17 cellular contexts compared by ENCODE assay signal in the genomic region with DNA sequence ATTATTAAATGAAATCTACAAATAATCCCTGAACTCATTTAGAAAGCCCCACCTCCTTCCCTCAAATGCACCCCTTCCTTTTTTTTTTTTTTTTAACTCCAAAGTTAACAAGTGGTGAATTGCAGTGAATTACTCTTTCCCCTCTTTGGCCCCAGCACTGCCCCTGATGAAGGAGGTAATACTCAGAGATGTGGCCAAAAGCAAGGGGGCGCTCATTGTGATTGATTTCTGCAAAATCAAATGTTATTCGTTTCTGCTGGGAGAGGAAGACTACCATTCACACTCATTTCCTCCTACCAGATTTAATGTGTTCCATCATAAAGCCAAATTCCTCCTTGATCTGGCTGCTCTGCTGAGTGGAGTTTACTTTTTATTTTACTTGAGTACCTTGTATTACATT.
DNase-seq lines count a peak whose midpoint lies in the region; ATAC-seq, FAIRE-seq and TF ChIP-seq lines count a peak whose summit lies in the region.
"Had no signal": no experiment of that assay in that cellular context is flagged by ENCODE, and none has a peak within 500 bp of the region (broad histone marks: within the 10 kb centered on the region; RNA-seq: fewer than 3 reads in every experiment).

No MANE protein-coding gene starts in this region.

- H3K23me2 ChIP-seq in H1 (ENCODE audit: low read depth, low read length), result no peaks in the 10 kb centered on the region

- no peak overlapping the region for H3K18ac ChIP-seq in H1 (ENCODE audit: extremely low read depth, low read length)

- H3K79me2 ChIP-seq in HCT116 (ENCODE audit: insufficient read depth, low read length) (no peaks in the 10 kb centered on the region), OCI-LY3 (ENCODE audit: low read length) (no peaks in the 10 kb centered on the region), H1 (ENCODE audit: control insufficient read depth in 1 of 2, insufficient read depth in 2 of 2, low read length in 2 of 2) (no peaks in the 10 kb centered on the region)

- POLR2A ChIA-PET in HCT116 (lab: Charles Lee) (no interaction called here), H1 (lab: Charles Lee; ENCODE audit: partially characterized antibody) (no interaction called here)

- H3K9me3 ChIP-seq in HCT116 (ENCODE audit: control insufficient read depth in 1 of 2, insufficient read depth in 1 of 2, low read depth in 1 of 2, low read length in 2 of 2), result no peaks in the 10 kb centered on the region
- H3K9me3 ChIP-seq in OCI-LY3 (ENCODE audit: insufficient read depth, low read length), result no peaks in the 10 kb centered on the region
- no peaks in the 10 kb centered on the region for H3K9me3 ChIP-seq in H1 (ENCODE audit: insufficient read depth in 2 of 2, low read depth in 1 of 2, low read length in 1 of 2)
- H3K9me3 ChIP-seq in breast epithelium, result no peaks in the 10 kb centered on the region
- H3K9me3 ChIP-seq: BLaER1, Caco-2 had no signal

- H3K36me3 ChIP-seq in HCT116 (ENCODE audit: control insufficient read depth in 1 of 2, insufficient read depth in 2 of 2, low read length in 2 of 2) (no peaks in the 10 kb centered on the region), OCI-LY3 (replicated peaks; ENCODE audit: low read depth, low read length) (no peaks in the 10 kb centered on the region), H1 (ENCODE audit: control insufficient read depth in 2 of 4, insufficient read depth in 4 of 4, low read length in 3 of 4) (no peaks in the 10 kb centered on the region), breast epithelium (no peaks in the 10 kb centered on the region)
- H3K36me3 ChIP-seq: BLaER1 had no signal

- H3K9ac ChIP-seq in HCT116 (ENCODE audit: low read length) (no peak overlapping the region), OCI-LY3 (ENCODE audit: low read length) (no peak overlapping the region), H1 (replicated peaks in 1 of 4; ENCODE audit: extremely low read depth in 1 of 4, low read depth in 3 of 4, low read length in 3 of 4) (no peak overlapping the region)
- H3K9ac ChIP-seq: BLaER1 had no signal

- no peak overlapping the region for H2BK120ac ChIP-seq in H1 (replicated peaks; ENCODE audit: low read depth, low read length)

- H2AFZ ChIP-seq in HCT116 (ENCODE audit: low read depth, low read length, poor library complexity, severe bottlenecking), result no peak overlapping the region
- no peak overlapping the region for H2AFZ ChIP-seq in OCI-LY3 (ENCODE audit: low read depth, low read length)
- 0 out of 2 replicates have a peak overlapping the region, but pooled peaks have one; percentile 10 for H2AFZ ChIP-seq in H1 (ENCODE audit: low read length)

- no peak for TF ChIP-seq POLR2A in HCT116 (IDR thresholded peaks at IDR 0.05; ENCODE audit: borderline replicate concordance, extremely low read depth, insufficient read depth, insufficient read length)
- TF ChIP-seq POLR2A in H1 (IDR thresholded peaks at IDR 0.05; ENCODE audit: control extremely low read depth in 1 of 2, low read depth in 2 of 2, low read length in 2 of 2), result no peak
- TF ChIP-seq POLR2A in breast epithelium (IDR thresholded peaks at IDR 0.05), result no peak

- H4K5ac ChIP-seq in H1 (ENCODE audit: insufficient read length, low read depth, low read length), result no peak overlapping the region

- H4K20me1 ChIP-seq in HCT116 (ENCODE audit: insufficient read depth) (no peaks in the 10 kb centered on the region), OCI-LY3 (ENCODE audit: insufficient read depth, low read length) (no peaks in the 10 kb centered on the region), H1 (replicated peaks in 1 of 2; ENCODE audit: control insufficient read depth in 1 of 2, insufficient read depth in 2 of 2, low read length in 2 of 2) (no peaks in the 10 kb centered on the region)
- H4K20me1 ChIP-seq: BLaER1 had no signal

- H3K4me3 ChIP-seq in HCT116 (replicated peaks in 1 of 2; ENCODE audit: low read depth in 1 of 2, low read length in 2 of 2) (no peak overlapping the region), OCI-LY3 (ENCODE audit: low read length) (no peak overlapping the region), H1 (ENCODE audit: extremely low read depth in 1 of 4, insufficient read depth in 2 of 4, low read depth in 3 of 4, low read length in 4 of 4) (no peak overlapping the region), breast epithelium (no peak overlapping the region)
- H3K4me3 ChIP-seq: BLaER1 had no signal

- H4K91ac ChIP-seq in H1 (replicated peaks; ENCODE audit: insufficient read length, low read length), result no peak overlapping the region

- no peaks in the 10 kb centered on the region for H3K9me2 ChIP-seq in HCT116 (ENCODE audit: insufficient read depth)

- H4K8ac ChIP-seq in H1 (ENCODE audit: extremely low read depth, insufficient read depth, low read length), result no peak overlapping the region

- no peak for FAIRE-seq in H1 (lab: Jason Lieb, UNC)
- FAIRE-seq: GM12892, GM19239, H54, HTR-8/SVneo had no signal

- H2BK15ac ChIP-seq in H1 (ENCODE audit: low read length), result no peak overlapping the region

- H3K56ac ChIP-seq in H1 (replicated peaks; ENCODE audit: insufficient read length, low read depth, low read length), result no peak overlapping the region

- H3K27ac ChIP-seq in HCT116 (ENCODE audit: low read depth, low read length), result no peak overlapping the region
- no peak overlapping the region for H3K27ac ChIP-seq in OCI-LY3 (ENCODE audit: low read length)
- H3K27ac ChIP-seq in H1 (ENCODE audit: low read depth, low read length), result no peak overlapping the region
- no peak overlapping the region for H3K27ac ChIP-seq in breast epithelium
- H3K27ac ChIP-seq: BLaER1 had no signal

- WGBS in H1 (ENCODE audit: extremely low coverage in 1 of 2, insufficient coverage in 1 of 2, insufficient read length in 1 of 2, insufficient replicate concordance in 2 of 2, low coverage in 1 of 2, low lambda C conversion rate in 2 of 2, missing lambda C conversion rate in 1 of 2), 2 experiments, result 65% methylated on average over 2 of the region's 2 CpGs; no CpG with 5 or more reads in 1 of the 2 experiments

- DNase-seq in HCT116 (ENCODE audit: low read depth, low spot score) (no peak), H1 (ENCODE audit: low read depth in 1 of 2, low spot score in 2 of 2) (no peak), iPS-NIHi7 (ENCODE audit: extremely low spot score) (peak; percentile 16), 8988T (no peak), breast epithelium (ENCODE audit: low spot score in 2 of 2) (no peak), Ammon's horn (ENCODE audit: low spot score) (no peak)
- no peak for DNase-seq in activated naive CD4-positive, alpha-beta T cell (lab: John Stamatoyannopoulos, UW)
- DNase-seq: Caco-2; CD8-positive, alpha-beta memory T cell; DND-41; GDM1 had no signal

- no peak overlapping the region for H2BK12ac ChIP-seq in H1 (ENCODE audit: low read depth, low read length)

- H3K4me1 ChIP-seq in HCT116 (ENCODE audit: control insufficient read depth in 1 of 2, insufficient read depth in 2 of 2, low read length in 2 of 2) (no peaks in the 10 kb centered on the region), OCI-LY3 (ENCODE audit: low read length) (no peaks in the 10 kb centered on the region), H1 (replicated peaks in 1 of 4; ENCODE audit: control insufficient read depth in 3 of 4, insufficient read depth in 4 of 4, low read length in 3 of 4) (peaks cover 0 to 3% (median 0%) of the 10 kb centered on the region in 4 experiments; a peak in 1 of 7 replicates), breast epithelium (no peaks in the 10 kb centered on the region)
- H3K4me1 ChIP-seq: BLaER1, Caco-2 had no signal

- no peak overlapping the region for H2AK5ac ChIP-seq in H1 (ENCODE audit: low read depth, low read length)

- H2BK5ac ChIP-seq in H1 (ENCODE audit: low read depth, low read length), result no peak overlapping the region

- ATAC-seq in HCT116, result no peak

- TF ChIP-seq CTCF in HCT116 (IDR thresholded peaks at IDR 0.05 in 2 of 3, conservative IDR thresholded peaks at IDR 0.05 in 1 of 3; ENCODE audit: borderline replicate concordance in 1 of 3, insufficient read depth in 1 of 3, low read depth in 2 of 3, low read length in 2 of 3) (peak in 2 of 3 experiments; percentile 13 to 27; a peak in 3 of 6 replicates), OCI-LY3 (IDR thresholded peaks at IDR 0.05; ENCODE audit: low read depth, low read length) (peak; percentile 13), H1 (IDR thresholded peaks at IDR 0.05; ENCODE audit: control extremely low read depth in 1 of 3, insufficient read depth in 1 of 3, low read depth in 1 of 3, low read length in 3 of 3) (peak in 2 of 3 experiments; percentile 17 to 50; a peak in 2 of 4 replicates), breast epithelium (IDR thresholded peaks at IDR 0.05) (no peak)

- TF ChIP-seq EP300 in H1 (IDR thresholded peaks at IDR 0.05; ENCODE audit: borderline replicate concordance in 1 of 2, low read depth in 2 of 2, low read length in 2 of 2), result no peak

- RAD21 ChIA-PET in HCT116 (lab: Charles Lee; ENCODE audit: low non-redundant PET in 1 of 2, low total read pairs in 2 of 2, uncharacterized antibody in 2 of 2, unreplicated experiment in 2 of 2), result no interaction called here

- TF ChIP-seq RAD21 in HCT116 (IDR thresholded peaks at IDR 0.05; ENCODE audit: low read depth) (no peak), H1 (IDR thresholded peaks at IDR 0.05 in 1 of 2, conservative IDR thresholded peaks at IDR 0.05 in 1 of 2; ENCODE audit: low read depth in 2 of 2, low read length in 2 of 2) (peak in 1 of 2 experiments; percentile 25; a peak in 2 of 4 replicates)

- CTCF ChIA-PET in HCT116 (lab: Charles Lee) (no interaction called here), H1 (lab: Charles Lee; ENCODE audit: partially characterized antibody) (interaction anchor here (0.6 to 2.4 kb wide), 7 partner anchors 10 to 222 kb away, joined by 3 to 9 read pairs (median 3); no protein-coding TSS in a partner anchor)

- no peaks in the 10 kb centered on the region for H3K79me1 ChIP-seq in H1 (ENCODE audit: low read depth, low read length)

- BruUV-seq in HCT116 (replicated peaks; lab: Mats Ljungman, UMichigan), result no TSS peak

- no peak overlapping the region for H3K4me2 ChIP-seq in HCT116 (ENCODE audit: low read length)
- no peak overlapping the region for H3K4me2 ChIP-seq in OCI-LY3 (ENCODE audit: low read length)
- no peak overlapping the region for H3K4me2 ChIP-seq in H1 (ENCODE audit: insufficient read depth in 1 of 2, low read depth in 2 of 2, low read length in 2 of 2)
- H3K4me2 ChIP-seq: BLaER1 had no signal

- H3K23ac ChIP-seq in H1 (ENCODE audit: insufficient read length), result no peak overlapping the region

- H2BK20ac ChIP-seq in H1 (ENCODE audit: low read length), result 0 out of 2 replicates have a peak overlapping the region, but pooled peaks have one; percentile 15

- H3K27me3 ChIP-seq in HCT116 (ENCODE audit: insufficient read depth, low read length) (no peaks in the 10 kb centered on the region), OCI-LY3 (ENCODE audit: low read depth, low read length) (no peaks in the 10 kb centered on the region), H1 (replicated peaks in 1 of 4; ENCODE audit: control insufficient read depth in 3 of 4, extremely low read depth in 1 of 4, insufficient read depth in 3 of 4, low read length in 3 of 4) (no peaks in the 10 kb centered on the region), breast epithelium (no peaks in the 10 kb centered on the region)
- H3K27me3 ChIP-seq: BLaER1 had no signal

- no peak overlapping the region for H3K14ac ChIP-seq in H1 (ENCODE audit: insufficient read length)

- intact Hi-C loops in HCT116 (cut with micrococcal nuclease), result no loop called here
- intact Hi-C loops in breast epithelium (cut with DNase I; ENCODE audit: low total_unique reads), result no loop called here

- H3K4ac ChIP-seq in H1 (replicated peaks; ENCODE audit: insufficient read length, low read depth, low read length), result no peak overlapping the region

Comparison
In these comparisons a context has a peak if more than half of its experiments do, and no peak if none do; other contexts are left out.
1. CTCF ChIP-seq: peak in HCT116 (2 of 3), OCI-LY3 (single experiment) and H1 (2 of 3); none in breast epithelium (0 of 3).